18 cellular contexts compared by ENCODE assay signal in genomic region chr20:60819511-60819910, GRCh38.
DNase-seq lines count a peak whose midpoint lies in the region; ATAC-seq, FAIRE-seq and TF ChIP-seq lines count a peak whose summit lies in the region.
"Had no signal": no experiment of that assay in that cellular context is flagged by ENCODE, and none has a peak within 500 bp of the region (broad histone marks: within the 10 kb centered on the region; RNA-seq: fewer than 3 reads in every experiment).

No MANE protein-coding gene starts in this region.

- no peaks in the 10 kb centered on the region for H3K36me3 Mint-ChIP-seq in nephron progenitor cell (ENCODE audit: low read depth)
- H3K36me3 Mint-ChIP-seq: CD14-positive monocyte; CD4-positive, alpha-beta memory T cell; IgD-negative memory B cell had no signal

- no peaks in the 10 kb centered on the region for H3K79me2 ChIP-seq in PC-9 (ENCODE audit: low read depth)

- H3K27ac ChIP-seq in BLaER1 treated with 17β-estradiol and CSF1 and Interleukin-3, amounts not matched to agents 10 nM and 100 nM: no peak overlapping the region
- no peak overlapping the region for H3K27ac ChIP-seq in PC-9

- peak overlapping the region in 8 of 11 experiments; percentile 35 to 67 (median 58); a peak in 12 of 22 replicates for H3K4me2 ChIP-seq in BLaER1 treated with 17β-estradiol and CSF1 and Interleukin-3, amounts not matched to agents 10 nM and 100 nM
- H3K4me2 ChIP-seq in PC-9: no peak overlapping the region
- H3K4me2 ChIP-seq: GM23338 had no signal

- peaks cover 3% of the 10 kb centered on the region for H3K27me3 Mint-ChIP-seq in nephron progenitor cell (ENCODE audit: low read depth, poor library complexity)
- H3K27me3 Mint-ChIP-seq: B cell, IgD-negative memory B cell had no signal

- H3K4me1 ChIP-seq in BLaER1 treated with 17β-estradiol and CSF1 and Interleukin-3, amounts not matched to agents 10 nM and 100 nM: peaks cover 7 to 37% (median 30%) of the 10 kb centered on the region in 10 experiments
- H3K4me1 ChIP-seq in PC-9 (replicated peaks; ENCODE audit: insufficient read depth): no peaks in the 10 kb centered on the region

- POLR2A ChIA-PET in PC-9 (lab: Charles Lee; ENCODE audit: unreplicated experiment): no interaction called here

- no peak for DNase-seq in HTR-8/SVneo (ENCODE audit: insufficient read length, low spot score)
- DNase-seq in nephron progenitor cell: no peak
- no peak for DNase-seq in NCI-H510A treated with DMSO at 0.1 percent for 48 hours (lab: John Stamatoyannopoulos, UW)
- no peak for DNase-seq in PC-9
- DNase-seq: CD4-positive, alpha-beta memory T cell; DMS153; DMS79; GF-D8; HFFc6 had no signal

- TF ChIP-seq CTCF in nephron progenitor cell (IDR thresholded peaks at IDR 0.05) (no peak), PC-9 (conservative IDR thresholded peaks at IDR 0.05) (no peak)

- CTCF ChIA-PET in PC-9 (lab: Charles Lee): no interaction called here

- no peaks in the 10 kb centered on the region for H3F3A ChIP-seq in PC-9 (ENCODE audit: insufficient read depth, low read depth)

- no peaks in the 10 kb centered on the region for H3K36me3 ChIP-seq in BLaER1 treated with 17β-estradiol and CSF1 and Interleukin-3, amounts not matched to agents 10 nM and 100 nM
- H3K36me3 ChIP-seq in PC-9 (ENCODE audit: low read depth): no peaks in the 10 kb centered on the region

- H3K9ac ChIP-seq in BLaER1 treated with 17β-estradiol and CSF1 and Interleukin-3, amounts not matched to agents 10 nM and 100 nM: no peak overlapping the region

- H3K9me2 ChIP-seq in PC-9 (ENCODE audit: insufficient read depth): no peaks in the 10 kb centered on the region

- BruUV-seq in PC-9 (replicated peaks; lab: Mats Ljungman, UMichigan): no TSS peak

- H3K27ac Mint-ChIP-seq in nephron progenitor cell: peak overlapping the region; percentile 38
- H3K27ac Mint-ChIP-seq: B cell; CD14-positive monocyte; CD4-positive, alpha-beta memory T cell; GM23338; HFFc6; IgD-negative memory B cell had no signal

- H4K20me1 ChIP-seq in BLaER1 treated with 17β-estradiol and CSF1 and Interleukin-3, amounts not matched to agents 10 nM and 100 nM: no peaks in the 10 kb centered on the region
- H4K20me1 ChIP-seq in PC-9 (ENCODE audit: insufficient read depth): no peaks in the 10 kb centered on the region

- H3K9me3 Mint-ChIP-seq in nephron progenitor cell: peaks cover 17% of the 10 kb centered on the region

- H2AFZ ChIP-seq in PC-9: no peak overlapping the region
- H2AFZ ChIP-seq: GM23338 had no signal

- no peak for ATAC-seq in HG02678 (IDR thresholded peaks at IDR 0.05; ENCODE audit: unreplicated experiment)
- ATAC-seq: GM23338, HCT116, HepG2 had no signal

- FAIRE-seq in HTR-8/SVneo (lab: Jason Lieb, UNC): peak; percentile 26
- FAIRE-seq: H54, HepG2 had no signal

- H3K27me3 ChIP-seq in BLaER1 treated with 17β-estradiol and CSF1 and Interleukin-3, amounts not matched to agents 10 nM and 100 nM: peaks cover 0 to 7% (median 0%) of the 10 kb centered on the region in 11 experiments; a peak in 2 of 22 replicates
- H3K27me3 ChIP-seq in PC-9 (ENCODE audit: insufficient read depth, low read depth): peaks cover 20% of the 10 kb centered on the region

- peaks cover 62% of the 10 kb centered on the region for H3K4me1 Mint-ChIP-seq in nephron progenitor cell
- H3K4me1 Mint-ChIP-seq: B cell, CD14-positive monocyte, GM23338, IgD-negative memory B cell had no signal

- intact Hi-C loops in PC-9 (cut with micrococcal nuclease; ENCODE audit: unreplicated experiment): no loop called here

- H3K4me3 ChIP-seq in BLaER1 treated with 17β-estradiol and CSF1 and Interleukin-3, amounts not matched to agents 10 nM and 100 nM: no peak overlapping the region
- H3K4me3 ChIP-seq in PC-9: no peak overlapping the region
- H3K4me3 ChIP-seq: GM23338 had no signal

- no peak overlapping the region for H3K4me3 Mint-ChIP-seq in nephron progenitor cell
- H3K4me3 Mint-ChIP-seq: B cell; CD14-positive monocyte; CD4-positive, alpha-beta memory T cell; GM23338; HFFc6; IgD-negative memory B cell had no signal

- H3K9me3 ChIP-seq in BLaER1 treated with 17β-estradiol and CSF1 and Interleukin-3, amounts not matched to agents 10 nM and 100 nM (replicated peaks in 1 of 11): peaks cover 10 to 28% (median 23%) of the 10 kb centered on the region in 11 experiments
- H3K9me3 ChIP-seq in PC-9 (ENCODE audit: insufficient read depth, low read depth): no peaks in the 10 kb centered on the region
